ENCODE assay signal across 11 cellular contexts in the genomic region with DNA sequence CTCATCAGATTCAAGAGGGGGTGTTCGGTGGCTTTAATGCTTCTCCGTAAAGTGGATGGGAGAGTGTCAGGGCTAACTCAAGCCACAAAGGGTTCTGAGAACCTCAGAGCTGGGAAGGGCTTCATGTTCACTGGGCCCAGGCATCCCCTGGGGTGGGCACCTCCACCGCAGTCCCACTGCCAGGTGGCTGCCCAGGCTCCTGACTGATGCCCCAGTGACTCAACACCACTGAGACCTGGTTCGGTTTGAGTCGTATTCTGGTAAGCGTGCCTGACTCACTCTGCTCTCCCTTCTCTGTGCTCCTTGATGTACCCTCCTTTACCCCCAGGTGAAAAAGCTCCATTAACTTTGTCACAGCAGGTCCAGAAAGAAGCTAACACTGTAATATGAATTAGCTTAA.
DNase-seq lines count a peak whose midpoint lies in the region; ATAC-seq and TF ChIP-seq lines count a peak whose summit lies in the region.
"Had no signal": no experiment of that assay in that cellular context is flagged by ENCODE, and none has a peak within 500 bp of the region (broad histone marks: within the 10 kb centered on the region; RNA-seq: fewer than 3 reads in every experiment).

No MANE protein-coding gene starts in this region.

- H3K27ac ChIP-seq in heart right ventricle: no peak overlapping the region
- H3K27ac ChIP-seq: sigmoid colon had no signal

- peaks cover 5 to 11% (median 8%) of the 10 kb centered on the region in 3 donors for H3K9me3 Mint-ChIP-seq in T-cell

- peak overlapping the region in 1 of 2 donors; percentile 13 for H3K27ac Mint-ChIP-seq in T-cell
- H3K27ac Mint-ChIP-seq: brain had no signal

- H3K4me1 Mint-ChIP-seq in T-cell: peaks cover 92 to 98% (median 94%) of the 10 kb centered on the region in 3 donors

- ATAC-seq in T-cell (replicated peaks in 1 of 4) (no peak), HG03039 (IDR thresholded peaks at IDR 0.05; ENCODE audit: unreplicated experiment) (no peak), heart right ventricle (no peak), GM21529 (IDR thresholded peaks at IDR 0.05; ENCODE audit: unreplicated experiment) (no peak)

- no peaks in the 10 kb centered on the region for H3K36me3 ChIP-seq in heart right ventricle
- H3K36me3 ChIP-seq: sigmoid colon had no signal

- peaks cover 0 to 70% (median 0%) of the 10 kb centered on the region in 9 donors for H3K4me1 ChIP-seq in heart right ventricle

- 94 to 96% methylated on average over 6 of the region's 6 CpGs for WGBS in heart right ventricle, 2 donors

- peaks cover 0 to 7% of the 10 kb centered on the region in 2 donors for H3K27me3 Mint-ChIP-seq in T-cell

- TF ChIP-seq CTCF in heart right ventricle (IDR thresholded peaks at IDR 0.05): no peak

- CTCF ChIA-PET in T-cell (lab: Charles Lee): interaction anchor here in 1 of 2 donors (0.7 kb wide), 1 partner anchor 742 kb away, joined by 3 read pairs; no protein-coding TSS in a partner anchor

- POLR2A ChIA-PET in T-cell (lab: Charles Lee): interaction anchor here (0.5 to 0.8 kb wide), 2 partner anchors 341 to 803 kb away, joined by 4 to 5 read pairs; partner anchors contain the start of gene TLE3 (in 1 of the 2)

- DNase-seq in T-cell (peak in 2 of 34 experiments; percentile 41 to 48), activated T-cell treated with anti-CD3 and anti-CD28 coated beads for 24 hours (ENCODE audit: low read depth) (peak; percentile 67), glomerular visceral epithelial cell (ENCODE audit: extremely low spot score) (peak; percentile 74), heart right ventricle (no peak), NCI-H526 (lab: John Stamatoyannopoulos, UW) (no peak)
- peak; percentile 82 for DNase-seq in stimulated activated CD8-positive, alpha-beta memory T cell treated with anti-CD3 and anti-CD28 coated beads, Interleukin-4, amount 100 ng/mL, for 48 hours
- DNase-seq: NCI-H2081, sigmoid colon had no signal

- peaks cover 10% of the 10 kb centered on the region for H3K36me3 Mint-ChIP-seq in T-cell

- H3K4me3 Mint-ChIP-seq in T-cell: peak overlapping the region in 2 of 3 donors; percentile 0 to 68
- H3K4me3 Mint-ChIP-seq: brain had no signal

- intact Hi-C loops in heart right ventricle (cut with DNase I): no loop called here

- peaks cover 0 to 20% (median 12%) of the 10 kb centered on the region in 7 donors for H3K27me3 ChIP-seq in heart right ventricle
- H3K27me3 ChIP-seq: sigmoid colon had no signal

- H3K9me3 ChIP-seq in heart right ventricle: peaks cover 0 to 10% (median 0%) of the 10 kb centered on the region in 11 donors
- H3K9me3 ChIP-seq: sigmoid colon had no signal

- H3K4me3 ChIP-seq in heart right ventricle: no peak overlapping the region
- H3K4me3 ChIP-seq: sigmoid colon had no signal

Comparison
In these comparisons a context has a peak if more than half of its experiments do, and no peak if none do; other contexts are left out.
1. DNase-seq: peak in activated T-cell treated with anti-CD3 and anti-CD28 coated beads for 24 hours (single experiment), glomerular visceral epithelial cell (single experiment) and stimulated activated CD8-positive, alpha-beta memory T cell treated with anti-CD3 and anti-CD28 coated beads, Interleukin-4, amount 100 ng/mL, for 48 hours (single experiment); none in heart right ventricle (0 of 2) and NCI-H526 (0 of 2).